ENCODE assay signal across 26 cellular contexts in genomic region chr9:135726138-135726853, GRCh38. TPM values are rescaled to one million over a fixed set of nuclear protein-coding genes. Genes with fewer than 3 reads are reported as not detected.
DNase-seq lines count a peak whose midpoint lies in the region; ATAC-seq, FAIRE-seq and TF ChIP-seq lines count a peak whose summit lies in the region.
"Had no signal": no experiment of that assay in that cellular context is flagged by ENCODE, and none has a peak within 500 bp of the region (broad histone marks: within the 10 kb centered on the region; RNA-seq: fewer than 3 reads in every experiment).

No MANE protein-coding gene starts in this region.

- H3K79me2 ChIP-seq in GM23338 (replicated peaks; ENCODE audit: insufficient read depth) (no peaks in the 10 kb centered on the region), OCI-LY3 (ENCODE audit: low read length) (no peaks in the 10 kb centered on the region), endothelial cell of umbilical vein (ENCODE audit: control insufficient read depth, insufficient read depth, low read length) (no peaks in the 10 kb centered on the region)

- H3K27ac Mint-ChIP-seq in GM23338: no peak overlapping the region
- H3K27ac Mint-ChIP-seq: CD8-positive, alpha-beta T cell; immature natural killer cell; mesothelial cell of epicardium; natural killer cell treated with Interleukin-12 subunit alpha and Interleukin-12 subunit beta and Interleukin-15 and Interleukin-18, amount 100 ng/mL, for 72 hours; stimulated activated naive CD8-positive, alpha-beta T cell treated with anti-CD3 and anti-CD28 coated beads, Interleukin-15, Interleukin-2, amounts not matched to agents 100 ng/mL and 50 ng/mL, for 24 hours had no signal

- peak; percentile 5 for DNase-seq in COLO668 (lab: John Stamatoyannopoulos, UW; ENCODE audit: unreplicated experiment)
- no peak for DNase-seq in GM23338 (ENCODE audit: low spot score)
- no peak for DNase-seq in endothelial cell of umbilical vein (ENCODE audit: low read depth, low spot score)
- DNase-seq in RWPE1 (ENCODE audit: low spot score): no peak
- no peak for DNase-seq in activated CD4-positive, CD25-positive, alpha-beta regulatory T cell (lab: John Stamatoyannopoulos, UW)
- DNase-seq in NCI-H524 (lab: John Stamatoyannopoulos, UW): no peak
- DNase-seq in DMS153 treated with DMSO at 0.1 percent for 48 hours (lab: John Stamatoyannopoulos, UW; ENCODE audit: unreplicated experiment): no peak
- DNase-seq: activated CD4-positive, alpha-beta T cell treated with anti-CD3 and anti-CD28 coated beads, Interleukin-2, amount 50 U/mL, for 1 hour; activated effector memory CD4-positive, alpha-beta T cell treated with Interleukin-2 at 50 U/mL for 16 hours; CD8-positive, alpha-beta T cell; cortex of kidney; DMS79 treated with DMSO at 0.1 percent for 48 hours; immature natural killer cell; left lung; NCI-H1417 treated with DMSO at 0.1 percent for 48 hours; NCI-H524 treated with DMSO at 0.1 percent for 48 hours; SIG-M5; stimulated activated CD4-positive, alpha-beta T cell treated with anti-CD3 and anti-CD28 coated beads, Interleukin-2, amount 100 ng/mL, for 24 hours; T-helper 1 cell; transverse colon had no signal

- H3K36me3 ChIP-seq in GM23338 (ENCODE audit: insufficient read depth) (no peaks in the 10 kb centered on the region), OCI-LY3 (replicated peaks; ENCODE audit: low read depth, low read length) (no peaks in the 10 kb centered on the region), endothelial cell of umbilical vein (ENCODE audit: control insufficient read depth in 2 of 2, extremely low read depth in 1 of 2, insufficient read depth in 2 of 2, low read length in 2 of 2) (no peaks in the 10 kb centered on the region)
- H3K36me3 ChIP-seq: breast epithelium, left lung, transverse colon had no signal

- H3K4me1 ChIP-seq in GM23338 (ENCODE audit: insufficient read depth) (no peaks in the 10 kb centered on the region), OCI-LY3 (ENCODE audit: low read length) (no peaks in the 10 kb centered on the region), endothelial cell of umbilical vein (ENCODE audit: control insufficient read depth, extremely low read depth, insufficient read depth, low read length) (peaks cover 14% of the 10 kb centered on the region)
- H3K4me1 ChIP-seq: breast epithelium, left lung, transverse colon had no signal

- no peak for FAIRE-seq in endothelial cell of umbilical vein (lab: Jason Lieb, UNC)

- POLR2A ChIA-PET in endothelial cell of umbilical vein (lab: Charles Lee): no interaction called here
- POLR2A ChIA-PET in RWPE1 (lab: Yijun Ruan, JAX; ENCODE audit: low non-redundant PET): no interaction called here

- peaks cover 8% of the 10 kb centered on the region for H3K9me3 Mint-ChIP-seq in GM23338
- H3K9me3 Mint-ChIP-seq: natural killer cell treated with Interleukin-12 subunit alpha and Interleukin-12 subunit beta and Interleukin-15 and Interleukin-18, amount 100 ng/mL, for 72 hours had no signal

- peaks cover 7% of the 10 kb centered on the region for H3K27me3 Mint-ChIP-seq in GM23338 (ENCODE audit: insufficient read depth, low read depth, poor library complexity)

- peak; percentile 13; the same call in 2 of the 3 replicates for ATAC-seq in GM23338
- ATAC-seq: CD8-positive, alpha-beta T cell; left lung had no signal

- H3K27me3 ChIP-seq in GM23338 (ENCODE audit: insufficient read depth) (no peaks in the 10 kb centered on the region), OCI-LY3 (ENCODE audit: low read depth, low read length) (no peaks in the 10 kb centered on the region), endothelial cell of umbilical vein (ENCODE audit: control insufficient read depth in 2 of 2, insufficient read depth in 2 of 2, low read length in 2 of 2) (no peaks in the 10 kb centered on the region)

- H3K36me3 Mint-ChIP-seq in GM23338 (ENCODE audit: low read depth): no peaks in the 10 kb centered on the region; the same call in 1 of the 3 replicates
- H3K36me3 Mint-ChIP-seq: CD8-positive, alpha-beta T cell; immature natural killer cell; mesothelial cell of epicardium; natural killer cell treated with Interleukin-12 subunit alpha and Interleukin-12 subunit beta and Interleukin-15 and Interleukin-18, amount 100 ng/mL, for 72 hours had no signal

- TF ChIP-seq CTCF in GM23338 (conservative IDR thresholded peaks at IDR 0.05; ENCODE audit: low read depth in 2 of 2) (peak in 1 of 2 experiments; percentile 59; a peak in 2 of 4 replicates), OCI-LY3 (IDR thresholded peaks at IDR 0.05; ENCODE audit: low read depth, low read length) (0 out of 2 replicates have a peak, but pooled peaks have one; percentile 22), endothelial cell of umbilical vein (IDR thresholded peaks at IDR 0.05; ENCODE audit: extremely low read depth in 1 of 2, insufficient read depth in 1 of 2, low read depth in 1 of 2, low read length in 2 of 2) (peak; percentile 5 to 20), RWPE1 (conservative IDR thresholded peaks at IDR 0.05; ENCODE audit: low read depth) (no peak)

- H3K9me3 ChIP-seq in OCI-LY3 (ENCODE audit: insufficient read depth, low read length): no peaks in the 10 kb centered on the region
- no peaks in the 10 kb centered on the region for H3K9me3 ChIP-seq in endothelial cell of umbilical vein (replicated peaks; ENCODE audit: control insufficient read depth, insufficient read depth, low read length)
- H3K9me3 ChIP-seq: transverse colon had no signal

- intact Hi-C loops in endothelial cell of umbilical vein (cut with micrococcal nuclease): no loop called here

- no peaks in the 10 kb centered on the region for H4K20me1 ChIP-seq in GM23338 (replicated peaks; ENCODE audit: insufficient read depth)
- H4K20me1 ChIP-seq in OCI-LY3 (ENCODE audit: insufficient read depth, low read length): no peaks in the 10 kb centered on the region
- no peaks in the 10 kb centered on the region for H4K20me1 ChIP-seq in endothelial cell of umbilical vein (replicated peaks; ENCODE audit: control insufficient read depth, extremely low read depth, insufficient read depth, low read length)

- no peak overlapping the region for H3K9ac ChIP-seq in OCI-LY3 (ENCODE audit: low read length)
- no peak overlapping the region for H3K9ac ChIP-seq in endothelial cell of umbilical vein (replicated peaks; ENCODE audit: extremely low read depth, insufficient read depth, low read length)

- no peaks in the 10 kb centered on the region for H3F3A ChIP-seq in GM23338 (replicated peaks; ENCODE audit: low read depth)

- H3K27ac ChIP-seq in GM23338 (ENCODE audit: low read depth) (no peak overlapping the region), OCI-LY3 (ENCODE audit: low read length) (no peak overlapping the region), endothelial cell of umbilical vein (ENCODE audit: insufficient read depth, low read depth, low read length) (no peak overlapping the region), RWPE1 (no peak overlapping the region)
- H3K27ac ChIP-seq: breast epithelium, left lung, transverse colon had no signal

- H3K4me3 ChIP-seq in GM23338 (no peak overlapping the region), OCI-LY3 (ENCODE audit: low read length) (no peak overlapping the region), endothelial cell of umbilical vein (replicated peaks in 1 of 3; ENCODE audit: insufficient read depth in 1 of 3, low read depth in 1 of 3, low read length in 3 of 3) (no peak overlapping the region)
- H3K4me3 ChIP-seq: breast epithelium, left lung, transverse colon had no signal

- no peak overlapping the region for H2AFZ ChIP-seq in GM23338
- no peak overlapping the region for H2AFZ ChIP-seq in OCI-LY3 (ENCODE audit: low read depth, low read length)
- H2AFZ ChIP-seq in endothelial cell of umbilical vein (ENCODE audit: low read depth, low read length): no peak overlapping the region

- H3K9me2 ChIP-seq in GM23338 (ENCODE audit: insufficient read depth): no peaks in the 10 kb centered on the region

- no peaks in the 10 kb centered on the region for H3K9me1 ChIP-seq in endothelial cell of umbilical vein (replicated peaks; ENCODE audit: control insufficient read depth, extremely low read depth, insufficient read depth, low read length)

- dilution Hi-C loops in endothelial cell of umbilical vein (cut with MboI; ENCODE audit: extremely low pct_ligation_motif_present, low sequenced_read_pairs): no loop called here

- CTCF ChIA-PET in endothelial cell of umbilical vein (lab: Charles Lee): interaction anchor here (0.5 to 1.2 kb wide), 6 partner anchors 11 to 1697 kb away, joined by 3 to 7 read pairs (median 4); partner anchors contain the start of genes EXD3 and NOXA1
- CTCF ChIA-PET in RWPE1 (lab: Yijun Ruan, JAX): interaction anchor here (0.7 to 1.2 kb wide), 2 partner anchors 9 to 10 kb away, joined by 3 read pairs; no protein-coding TSS in a partner anchor

- no peak overlapping the region for H3K4me3 Mint-ChIP-seq in GM23338
- H3K4me3 Mint-ChIP-seq: CD8-positive, alpha-beta T cell; immature natural killer cell; mesothelial cell of epicardium; natural killer cell treated with Interleukin-12 subunit alpha and Interleukin-12 subunit beta and Interleukin-15 and Interleukin-18, amount 100 ng/mL, for 72 hours; stimulated activated naive CD8-positive, alpha-beta T cell treated with anti-CD3 and anti-CD28 coated beads, Interleukin-15, Interleukin-2, amounts not matched to agents 100 ng/mL and 50 ng/mL, for 24 hours had no signal

- peaks cover 11% of the 10 kb centered on the region for H3K4me1 Mint-ChIP-seq in GM23338

- no TSS peak for BruUV-seq in endothelial cell of umbilical vein (replicated peaks; lab: Mats Ljungman, UMichigan)

- H3K4me2 ChIP-seq in GM23338 (no peak overlapping the region), OCI-LY3 (ENCODE audit: low read length) (no peak overlapping the region), endothelial cell of umbilical vein (ENCODE audit: insufficient read depth, low read length) (no peak overlapping the region)

- no peak for TF ChIP-seq POLR2A in endothelial cell of umbilical vein (IDR thresholded peaks at IDR 0.05; ENCODE audit: low read depth, low read length)

RNA-seq across cellular contexts. Expression of gene KCNT1, which starts 24.3 kb away (rescaled TPM):
- total RNA-seq in GM23338 (2014; rRNA removed; shearing (Covaris generic)): 0.12 and 0.28 TPM in 2 replicates
- polyA plus RNA-seq in GM23338 (2016; fragmentation: Nextera tagmentation; extraction: Ambion mirVana): 0.05 TPM in 2 replicates
- total RNA-seq in endothelial cell of umbilical vein: not detected in 2 replicates
- not detected in 2 replicates for polyA plus RNA-seq in endothelial cell of umbilical vein
- polyA plus RNA-seq in endothelial cell of umbilical vein (2011; cell fraction: cytosol; rRNA removed): not detected in 2 replicates
- not detected in 2 replicates for polyA plus RNA-seq in endothelial cell of umbilical vein (2011; cell fraction: nucleus; rRNA removed)
- polyA plus RNA-seq in endothelial cell of umbilical vein (2012): 0.12 TPM in 1 of 2 replicates, not detected in the other
- not detected in 2 replicates for polyA minus RNA-seq in endothelial cell of umbilical vein
- not detected for polyA minus RNA-seq in endothelial cell of umbilical vein (2011; cell fraction: cytosol; rRNA and poly(A)+ RNA removed)
- polyA minus RNA-seq in endothelial cell of umbilical vein (2011; cell fraction: nucleus; rRNA and poly(A)+ RNA removed): not detected in 2 replicates
- total RNA-seq: breast epithelium; CD8-positive, alpha-beta T cell; mesothelial cell of epicardium; natural killer cell treated with Interleukin-12 subunit alpha and Interleukin-12 subunit beta and Interleukin-15 and Interleukin-18, amount 100 ng/mL, for 72 hours had no signal
- polyA plus RNA-seq: immature natural killer cell had no signal

RNA-seq across cellular contexts. Expression of gene SOHLH1, which starts 27.0 kb away (rescaled TPM):
- 0.21 TPM in 1 of 2 replicates, not detected in the other for total RNA-seq in GM23338 (2014; rRNA removed; shearing (Covaris generic))
- polyA plus RNA-seq in GM23338 (2016; fragmentation: Nextera tagmentation; extraction: Ambion mirVana): not detected in 2 replicates
- not detected in 2 replicates for total RNA-seq in endothelial cell of umbilical vein
- not detected in 2 replicates for polyA plus RNA-seq in endothelial cell of umbilical vein
- not detected in 2 replicates for polyA plus RNA-seq in endothelial cell of umbilical vein (2011; cell fraction: cytosol; rRNA removed)
- polyA plus RNA-seq in endothelial cell of umbilical vein (2011; cell fraction: nucleus; rRNA removed): not detected in 2 replicates
- not detected in 2 replicates for polyA plus RNA-seq in endothelial cell of umbilical vein (2012)
- not detected in 2 replicates for polyA minus RNA-seq in endothelial cell of umbilical vein
- not detected for polyA minus RNA-seq in endothelial cell of umbilical vein (2011; cell fraction: cytosol; rRNA and poly(A)+ RNA removed)
- polyA minus RNA-seq in endothelial cell of umbilical vein (2011; cell fraction: nucleus; rRNA and poly(A)+ RNA removed): not detected in 2 replicates
- total RNA-seq: breast epithelium; CD8-positive, alpha-beta T cell; left lung; mesothelial cell of epicardium; natural killer cell treated with Interleukin-12 subunit alpha and Interleukin-12 subunit beta and Interleukin-15 and Interleukin-18, amount 100 ng/mL, for 72 hours; posterior vena cava; transverse colon had no signal
- polyA plus RNA-seq: immature natural killer cell had no signal
